1 cellular context compared by ENCODE assay signal in the genomic region with DNA sequence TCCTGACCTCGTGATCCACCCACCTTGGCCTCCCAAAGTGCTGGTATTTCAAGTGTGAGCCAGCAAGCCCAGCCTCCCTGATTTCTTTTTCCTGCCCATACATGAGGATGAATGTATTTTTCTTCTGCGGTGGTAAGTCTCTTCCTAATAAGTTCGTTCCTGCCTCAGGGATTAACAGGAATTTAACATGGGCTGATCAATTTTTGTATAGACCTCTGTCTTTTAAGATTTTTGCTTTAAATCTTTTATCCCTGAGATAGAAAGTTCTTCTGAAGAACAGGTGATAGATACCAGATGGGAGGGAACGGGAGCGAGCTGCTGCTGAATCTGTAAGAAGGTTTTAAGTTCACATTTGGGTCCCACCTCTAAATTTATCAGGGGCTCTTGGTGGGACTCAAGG.
TF ChIP-seq lines count a peak whose summit lies in the region.

No MANE protein-coding gene starts in this region.

TF ChIP-seq in HCT116, 20 proteins besides CTCF, POLR2A, EP300 and RAD21 (continued from another document):
- TF ChIP-seq POLR2AphosphoS5 (IDR thresholded peaks at IDR 0.05; ENCODE audit: low read depth, low read length) (no peak), EZH2 (IDR thresholded peaks at IDR 0.05) (no peak), JUND (IDR thresholded peaks at IDR 0.05) (no peak), EZH2phosphoT487 (IDR thresholded peaks at IDR 0.05; ENCODE audit: borderline replicate concordance) (no peak), SRF (IDR thresholded peaks at IDR 0.05; ENCODE audit: low read depth) (no peak), YY1 (IDR thresholded peaks at IDR 0.05; ENCODE audit: extremely low read depth, insufficient replicate concordance, low read depth, low read length) (no peak), ELF1 (IDR thresholded peaks at IDR 0.05; ENCODE audit: borderline replicate concordance, low read depth) (no peak), CBX3 (IDR thresholded peaks at IDR 0.05; ENCODE audit: low read depth) (no peak), ZNF274 (IDR thresholded peaks at IDR 0.05; ENCODE audit: low read depth, low read length) (no peak), ZFX (IDR thresholded peaks at IDR 0.05) (no peak), TCF7L2 (IDR thresholded peaks at IDR 0.05; ENCODE audit: borderline replicate concordance, extremely low read depth, insufficient read depth, insufficient read length) (no peak), SP1 (IDR thresholded peaks at IDR 0.05; ENCODE audit: low read depth) (no peak), EGR1 (IDR thresholded peaks at IDR 0.05; ENCODE audit: low read depth) (no peak), MAX (IDR thresholded peaks at IDR 0.05) (no peak), SIN3A (IDR thresholded peaks at IDR 0.05; ENCODE audit: low read depth) (no peak)
- TF ChIP-seq, protein P1, sequence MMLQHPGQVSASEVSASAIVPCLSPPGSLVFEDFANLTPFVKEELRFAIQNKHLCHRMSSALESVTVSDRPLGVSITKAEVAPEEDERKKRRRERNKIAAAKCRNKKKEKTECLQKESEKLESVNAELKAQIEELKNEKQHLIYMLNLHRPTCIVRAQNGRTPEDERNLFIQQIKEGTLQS (IDR thresholded peaks at IDR 0.05) = no peak
- TF ChIP-seq, protein P2, sequence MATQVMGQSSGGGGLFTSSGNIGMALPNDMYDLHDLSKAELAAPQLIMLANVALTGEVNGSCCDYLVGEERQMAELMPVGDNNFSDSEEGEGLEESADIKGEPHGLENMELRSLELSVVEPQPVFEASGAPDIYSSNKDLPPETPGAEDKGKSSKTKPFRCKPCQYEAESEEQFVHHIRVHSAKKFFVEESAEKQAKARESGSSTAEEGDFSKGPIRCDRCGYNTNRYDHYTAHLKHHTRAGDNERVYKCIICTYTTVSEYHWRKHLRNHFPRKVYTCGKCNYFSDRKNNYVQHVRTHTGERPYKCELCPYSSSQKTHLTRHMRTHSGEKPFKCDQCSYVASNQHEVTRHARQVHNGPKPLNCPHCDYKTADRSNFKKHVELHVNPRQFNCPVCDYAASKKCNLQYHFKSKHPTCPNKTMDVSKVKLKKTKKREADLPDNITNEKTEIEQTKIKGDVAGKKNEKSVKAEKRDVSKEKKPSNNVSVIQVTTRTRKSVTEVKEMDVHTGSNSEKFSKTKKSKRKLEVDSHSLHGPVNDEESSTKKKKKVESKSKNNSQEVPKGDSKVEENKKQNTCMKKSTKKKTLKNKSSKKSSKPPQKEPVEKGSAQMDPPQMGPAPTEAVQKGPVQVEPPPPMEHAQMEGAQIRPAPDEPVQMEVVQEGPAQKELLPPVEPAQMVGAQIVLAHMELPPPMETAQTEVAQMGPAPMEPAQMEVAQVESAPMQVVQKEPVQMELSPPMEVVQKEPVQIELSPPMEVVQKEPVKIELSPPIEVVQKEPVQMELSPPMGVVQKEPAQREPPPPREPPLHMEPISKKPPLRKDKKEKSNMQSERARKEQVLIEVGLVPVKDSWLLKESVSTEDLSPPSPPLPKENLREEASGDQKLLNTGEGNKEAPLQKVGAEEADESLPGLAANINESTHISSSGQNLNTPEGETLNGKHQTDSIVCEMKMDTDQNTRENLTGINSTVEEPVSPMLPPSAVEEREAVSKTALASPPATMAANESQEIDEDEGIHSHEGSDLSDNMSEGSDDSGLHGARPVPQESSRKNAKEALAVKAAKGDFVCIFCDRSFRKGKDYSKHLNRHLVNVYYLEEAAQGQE (IDR thresholded peaks at IDR 0.05; ENCODE audit: low read depth) = no peak
- TF ChIP-seq, protein P3, sequence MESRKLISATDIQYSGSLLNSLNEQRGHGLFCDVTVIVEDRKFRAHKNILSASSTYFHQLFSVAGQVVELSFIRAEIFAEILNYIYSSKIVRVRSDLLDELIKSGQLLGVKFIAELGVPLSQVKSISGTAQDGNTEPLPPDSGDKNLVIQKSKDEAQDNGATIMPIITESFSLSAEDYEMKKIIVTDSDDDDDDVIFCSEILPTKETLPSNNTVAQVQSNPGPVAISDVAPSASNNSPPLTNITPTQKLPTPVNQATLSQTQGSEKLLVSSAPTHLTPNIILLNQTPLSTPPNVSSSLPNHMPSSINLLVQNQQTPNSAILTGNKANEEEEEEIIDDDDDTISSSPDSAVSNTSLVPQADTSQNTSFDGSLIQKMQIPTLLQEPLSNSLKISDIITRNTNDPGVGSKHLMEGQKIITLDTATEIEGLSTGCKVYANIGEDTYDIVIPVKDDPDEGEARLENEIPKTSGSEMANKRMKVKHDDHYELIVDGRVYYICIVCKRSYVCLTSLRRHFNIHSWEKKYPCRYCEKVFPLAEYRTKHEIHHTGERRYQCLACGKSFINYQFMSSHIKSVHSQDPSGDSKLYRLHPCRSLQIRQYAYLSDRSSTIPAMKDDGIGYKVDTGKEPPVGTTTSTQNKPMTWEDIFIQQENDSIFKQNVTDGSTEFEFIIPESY (IDR thresholded peaks at IDR 0.05; ENCODE audit: extremely low read depth, insufficient replicate concordance, low read length) = no peak
TF ChIP-seq in HCT116: peak in this region for 0.
